In the genomic region with DNA sequence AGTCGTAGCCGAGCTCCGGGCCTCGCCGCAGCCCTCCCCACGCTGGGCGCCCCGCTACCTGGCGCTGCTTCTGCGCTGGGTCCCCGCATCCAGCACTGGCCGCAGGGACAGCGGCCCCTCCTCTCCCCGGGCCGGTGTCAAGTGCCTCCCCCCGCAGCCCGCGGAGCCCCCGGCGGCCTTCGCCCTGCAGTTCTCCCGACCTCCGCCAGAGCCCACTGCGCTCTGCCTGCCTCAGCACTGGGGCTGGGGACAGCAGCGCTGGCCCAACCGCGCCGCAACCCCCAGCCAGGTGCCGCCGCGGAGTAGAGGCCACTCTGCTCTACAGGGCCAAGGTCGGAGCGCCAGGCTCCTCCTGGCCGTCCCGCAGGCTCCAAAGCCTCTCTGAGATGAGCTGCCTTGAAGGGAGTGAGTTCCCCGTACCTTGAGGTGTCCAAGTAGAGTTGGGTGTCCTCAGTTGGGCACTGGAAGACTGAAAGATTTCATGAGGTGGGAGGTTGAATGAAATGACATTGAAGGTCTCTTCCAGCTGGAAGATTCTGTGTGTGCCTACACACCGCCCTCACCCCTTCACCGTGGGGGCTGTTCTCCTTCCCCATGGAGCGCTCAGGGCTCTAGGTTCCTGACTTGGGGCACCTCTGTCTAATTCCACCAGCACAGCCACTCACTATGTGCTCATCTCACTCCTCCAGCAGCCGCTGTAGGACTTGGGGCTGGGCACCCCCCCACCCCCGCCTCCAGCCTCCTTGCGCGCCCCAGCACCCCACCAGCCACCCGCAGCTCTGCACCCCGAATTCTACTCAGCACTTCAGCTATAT, we compare ENCODE assay signal across 8 cellular contexts. TPM values are rescaled to one million over a fixed set of nuclear protein-coding genes. Genes with fewer than 3 reads are reported as not detected.
DNase-seq lines count a peak whose midpoint lies in the region; ATAC-seq, FAIRE-seq and TF ChIP-seq lines count a peak whose summit lies in the region.

No MANE protein-coding gene starts in this region.

- no peak for FAIRE-seq in RCC 7860 (lab: Jason Lieb, UNC)

- H3K4me3 ChIP-seq in fibroblast of the aortic adventitia (ENCODE audit: low read depth, low read length), result peak overlapping the region; percentile 73

- H3K4me1 Mint-ChIP-seq in IgD-negative memory B cell, result peaks cover 2 to 7% (median 4%) of the 10 kb centered on the region in 3 donors
- H3K4me1 Mint-ChIP-seq in natural killer cell, result peaks cover 8 to 19% of the 10 kb centered on the region in 2 donors

- ATAC-seq in GM21528 (IDR thresholded peaks at IDR 0.05; ENCODE audit: low FRiP score, unreplicated experiment) (peak; percentile 66), natural killer cell (peak; percentile 93 to 98 (median 94))

- intact Hi-C loops in natural killer cell (cut with micrococcal nuclease), result loop anchor here (1.0 to 5.0 kb wide), 4 partner anchors 20 to 225 kb away; no protein-coding TSS in a partner anchor

- peak overlapping the region in 1 of 3 donors; percentile 42 for H3K27ac Mint-ChIP-seq in IgD-negative memory B cell
- H3K27ac Mint-ChIP-seq in natural killer cell, result peak overlapping the region in 1 of 2 donors; percentile 85

- DNase-seq in DMS53 (lab: John Stamatoyannopoulos, UW) (peak; percentile 87), RCC 7860 (ENCODE audit: low spot score) (peak; percentile 60), fibroblast of the aortic adventitia (ENCODE audit: low read depth) (peak; percentile 68), natural killer cell (peak; percentile 82)
- DNase-seq in activated T-helper 9 cell treated with anti-CD3 and anti-CD28 coated beads, Interleukin-2, amount 50 U/mL, for 16 hours (ENCODE audit: low read depth), result peak; percentile 73
- peak; percentile 79 for DNase-seq in stimulated activated naive CD4-positive, alpha-beta T cell treated with Interleukin-2 at 50 U/mL for 16 hours (lab: John Stamatoyannopoulos, UW)

- H3K27me3 Mint-ChIP-seq in IgD-negative memory B cell, result peaks cover 2% of the 10 kb centered on the region
- no peaks in the 10 kb centered on the region for H3K27me3 Mint-ChIP-seq in natural killer cell (ENCODE audit: low read depth in 2 of 2)

- H3K4me3 Mint-ChIP-seq in IgD-negative memory B cell, result peak overlapping the region; percentile 69 to 89 (median 82)
- H3K4me3 Mint-ChIP-seq in natural killer cell, result peak overlapping the region; percentile 91

- H3K36me3 Mint-ChIP-seq in IgD-negative memory B cell (no peaks in the 10 kb centered on the region), natural killer cell (no peaks in the 10 kb centered on the region)

- H3K9me3 Mint-ChIP-seq in IgD-negative memory B cell, result no peaks in the 10 kb centered on the region
- no peaks in the 10 kb centered on the region for H3K9me3 Mint-ChIP-seq in natural killer cell

- peak; percentile 95 for TF ChIP-seq CTCF in fibroblast of the aortic adventitia (IDR thresholded peaks at IDR 0.05; ENCODE audit: insufficient read depth, low read length)
- TF ChIP-seq CTCF in natural killer cell (IDR thresholded peaks at IDR 0.05), result peak; percentile 95

RNA-seq across cellular contexts. Expression of a gene that starts 0.9 kb away (rescaled TPM):
- polyA plus RNA-seq in IgD-negative memory B cell, result 4.9 TPM
- total RNA-seq in fibroblast of the aortic adventitia (ENCODE audit: low replicate concordance) (10.8 and 11.9 TPM in 2 replicates), natural killer cell (10 to 100 TPM; 36.3 to 60.7 (median 45.2) TPM)

Comparison
In these comparisons a context has a peak if more than half of its experiments do, and no peak if none do; other contexts are left out.
1. Peak in every context shown above with its lines: DNase-seq, ATAC-seq and H3K4me3 ChIP-seq.